ENCODE assay signal across 18 cellular contexts in genomic region chr10:23404461-23404980, GRCh38. TPM values are rescaled to one million over a fixed set of nuclear protein-coding genes. Genes with fewer than 3 reads are reported as not detected.
DNase-seq lines count a peak whose midpoint lies in the region; ATAC-seq and TF ChIP-seq lines count a peak whose summit lies in the region.
"Had no signal": no experiment of that assay in that cellular context is flagged by ENCODE, and none has a peak within 500 bp of the region (broad histone marks: within the 10 kb centered on the region; RNA-seq: fewer than 3 reads in every experiment).

No MANE protein-coding gene starts in this region.

- no peaks in the 10 kb centered on the region for H3K27me3 ChIP-seq in right atrium auricular region
- H3K27me3 ChIP-seq in SK-N-SH (ENCODE audit: insufficient read depth): no peaks in the 10 kb centered on the region
- no peaks in the 10 kb centered on the region for H3K27me3 ChIP-seq in trophoblast cell (ENCODE audit: insufficient read depth, low read length)
- H3K27me3 ChIP-seq in esophagus squamous epithelium: no peaks in the 10 kb centered on the region

- H3K36me3 ChIP-seq in right atrium auricular region (no peaks in the 10 kb centered on the region), SK-N-SH (replicated peaks in 1 of 2; ENCODE audit: control insufficient read depth in 1 of 2, insufficient read depth in 2 of 2, low read length in 1 of 2) (no peaks in the 10 kb centered on the region), trophoblast cell (ENCODE audit: control insufficient read depth in 1 of 2, insufficient read depth in 2 of 2, low read length in 2 of 2) (no peaks in the 10 kb centered on the region), esophagus squamous epithelium (no peaks in the 10 kb centered on the region)
- H3K36me3 ChIP-seq: HAP-1 had no signal

- H3K14ac ChIP-seq in trophoblast cell (ENCODE audit: low read length): no peak overlapping the region

- no peak for TF ChIP-seq RAD21 in SK-N-SH (IDR thresholded peaks at IDR 0.05; ENCODE audit: low read length)

- TF ChIP-seq CTCF in right atrium auricular region (IDR thresholded peaks at IDR 0.05) (no peak), SK-N-SH (IDR thresholded peaks at IDR 0.05) (no peak), esophagus squamous epithelium (IDR thresholded peaks at IDR 0.05) (no peak)

- no peak for TF ChIP-seq POLR2A in esophagus squamous epithelium (IDR thresholded peaks at IDR 0.05)

- WGBS in SK-N-SH (ENCODE audit: low lambda C conversion rate): 82% methylated on average over 5 of the region's 5 CpGs
- no CpG with 5 or more reads among the region's 5 CpGs for WGBS in trophoblast cell (ENCODE audit: extremely low coverage, insufficient coverage, insufficient read length)
- 86 to 89% methylated on average over 5 of the region's 5 CpGs for WGBS in esophagus squamous epithelium, 2 donors

- no peak for ATAC-seq in Right ventricle myocardium inferior
- ATAC-seq: Panc1 had no signal

- no peak overlapping the region for H3K4ac ChIP-seq in trophoblast cell (ENCODE audit: low read depth, low read length)

- no peak; a peak in 1 of 4 replicates for TF ChIP-seq EP300 in SK-N-SH (IDR thresholded peaks at IDR 0.05; ENCODE audit: borderline replicate concordance in 1 of 2, low read depth in 1 of 2, low read length in 1 of 2)

- no peak for DNase-seq in right atrium auricular region (ENCODE audit: low spot score)
- DNase-seq in Right ventricle myocardium inferior (ENCODE audit: missing footprints): no peak
- no peak for DNase-seq in SK-N-SH
- DNase-seq in trophoblast cell: peak; percentile 64 to 93
- DNase-seq in esophagus squamous epithelium (lab: John Stamatoyannopoulos, UW): no peak
- DNase-seq in NCI-H2107 (lab: John Stamatoyannopoulos, UW): no peak
- no peak for DNase-seq in activated T-cell treated with anti-CD3 and anti-CD28 coated beads for 4 hours
- DNase-seq: CD4-positive, CD25-positive, alpha-beta regulatory T cell; KG1; NCI-H1092; NCI-H1436; NCI-H2029; NCI-H2171; NCI-H345; NCI-H524; NCI-H774 had no signal

- H3K79me2 ChIP-seq in SK-N-SH (ENCODE audit: insufficient read depth) (no peaks in the 10 kb centered on the region), trophoblast cell (ENCODE audit: control insufficient read depth, insufficient read depth, low read length, poor library complexity) (no peaks in the 10 kb centered on the region)

- H3K9me3 ChIP-seq in right atrium auricular region (no peaks in the 10 kb centered on the region), SK-N-SH (no peaks in the 10 kb centered on the region), trophoblast cell (ENCODE audit: insufficient read depth, low read depth, low read length) (no peaks in the 10 kb centered on the region), esophagus squamous epithelium (no peaks in the 10 kb centered on the region)
- H3K9me3 ChIP-seq: HAP-1 had no signal

- H2BK12ac ChIP-seq in trophoblast cell (ENCODE audit: low read length): no peak overlapping the region

- no peak overlapping the region for H2BK5ac ChIP-seq in trophoblast cell (ENCODE audit: low read depth, low read length, poor library complexity)

- H3K9ac ChIP-seq in SK-N-SH: no peak overlapping the region
- H3K9ac ChIP-seq in trophoblast cell (ENCODE audit: low read length): no peak overlapping the region

- CTCF ChIA-PET in SK-N-SH (lab: Yijun Ruan, JAX): interaction anchor here (0.6 kb wide), 1 partner anchor 124 kb away, joined by 3 read pairs; no protein-coding TSS in a partner anchor

- no peaks in the 10 kb centered on the region for H4K20me1 ChIP-seq in SK-N-SH (ENCODE audit: insufficient read depth)

- peak overlapping the region; percentile 20 to 82 for H3K27ac ChIP-seq in right atrium auricular region
- H3K27ac ChIP-seq in SK-N-SH (ENCODE audit: low read depth in 2 of 2, low read length in 1 of 2): no peak overlapping the region
- no peak overlapping the region for H3K27ac ChIP-seq in trophoblast cell (ENCODE audit: low read depth, low read length)
- H3K27ac ChIP-seq in esophagus squamous epithelium: no peak overlapping the region

- no peak overlapping the region for H3K23ac ChIP-seq in trophoblast cell (ENCODE audit: low read length)

- POLR2A ChIA-PET in SK-N-SH (lab: Yijun Ruan, JAX): interaction anchor here (0.6 kb wide), 1 partner anchor 9 kb away, joined by 5 read pairs; no protein-coding TSS in a partner anchor

- H3K4me2 ChIP-seq in SK-N-SH (no peak overlapping the region), trophoblast cell (ENCODE audit: low read length) (no peak overlapping the region)

- peaks cover 0 to 24% of the 10 kb centered on the region in 2 donors for H3K4me1 ChIP-seq in right atrium auricular region
- H3K4me1 ChIP-seq in SK-N-SH (ENCODE audit: control insufficient read depth in 1 of 2, insufficient read depth in 2 of 2, low read depth in 1 of 2, low read length in 1 of 2): peaks cover 0 to 6% of the 10 kb centered on the region in 2 experiments; a peak in 1 of 4 replicates
- H3K4me1 ChIP-seq in trophoblast cell (ENCODE audit: control insufficient read depth in 1 of 2, insufficient read depth in 2 of 2, low read length in 2 of 2): no peaks in the 10 kb centered on the region
- no peaks in the 10 kb centered on the region for H3K4me1 ChIP-seq in esophagus squamous epithelium
- H3K4me1 ChIP-seq: HAP-1 had no signal

- no peak overlapping the region for H2AFZ ChIP-seq in SK-N-SH (ENCODE audit: low read depth)
- no peak overlapping the region for H2AFZ ChIP-seq in trophoblast cell (ENCODE audit: insufficient read depth, low read length, poor library complexity)

- H3F3A ChIP-seq in SK-N-SH (replicated peaks; ENCODE audit: insufficient read depth): no peaks in the 10 kb centered on the region

- no peak overlapping the region for H3K18ac ChIP-seq in trophoblast cell (ENCODE audit: low read length)

- H2AK5ac ChIP-seq in trophoblast cell (ENCODE audit: low read length): no peak overlapping the region

- intact Hi-C loops in Right ventricle myocardium inferior (cut with DNase I): no loop called here
- intact Hi-C loops in esophagus squamous epithelium (cut with DNase I): no loop called here

- H3K79me1 ChIP-seq in trophoblast cell (ENCODE audit: low read length): no peaks in the 10 kb centered on the region

- no peak overlapping the region for H4K8ac ChIP-seq in trophoblast cell (ENCODE audit: low read depth, low read length)

- no peak overlapping the region for H2BK120ac ChIP-seq in trophoblast cell (ENCODE audit: insufficient read depth, low read length, poor library complexity)

- no peak overlapping the region for H4K91ac ChIP-seq in trophoblast cell (ENCODE audit: low read depth, low read length)

- H3K4me3 ChIP-seq in right atrium auricular region (no peak overlapping the region), SK-N-SH (ENCODE audit: low read depth in 2 of 2, low read length in 1 of 2) (no peak overlapping the region), trophoblast cell (ENCODE audit: low read depth, low read length) (no peak overlapping the region), esophagus squamous epithelium (no peak overlapping the region)
- H3K4me3 ChIP-seq: HAP-1 had no signal

- no peaks in the 10 kb centered on the region for H3K9me2 ChIP-seq in SK-N-SH

- no peak overlapping the region for H4K12ac ChIP-seq in trophoblast cell (ENCODE audit: low read depth, low read length)

TF ChIP-seq in SK-N-SH, 30 proteins besides CTCF, POLR2A, EP300 and RAD21:
- TF ChIP-seq JUND (IDR thresholded peaks at IDR 0.05) (no peak), NRF1 (IDR thresholded peaks at IDR 0.05; ENCODE audit: low read depth, low read length) (no peak), TCF12 (IDR thresholded peaks at IDR 0.05) (peak; percentile 40; the same call in 1 of the 2 replicates), MXI1 (IDR thresholded peaks at IDR 0.05; ENCODE audit: low read depth, low read length) (no peak), NFIC (IDR thresholded peaks at IDR 0.05; ENCODE audit: borderline replicate concordance) (no peak)

RNA-seq across cellular contexts. Expression of gene OTUD1, which starts 34.4 kb away (rescaled TPM):
- total RNA-seq in right atrium auricular region (10 to 100 TPM in 1 of 2 donors, 1 to 10 TPM in 1; 9.1 to 27.1 TPM), Right ventricle myocardium inferior (13.3 TPM), esophagus squamous epithelium (10 to 100 TPM in 1 of 4 donors, 1 to 10 TPM in 3; 4.3 to 10.1 (median 6.4) TPM)
- polyA plus RNA-seq in SK-N-SH (2012; rRNA removed): 5.8 and 8.5 TPM in 2 replicates
- polyA plus RNA-seq in SK-N-SH (2012; cell fraction: cytosol; rRNA removed): 9.2 and 11.4 TPM in 2 replicates
- 7.1 and 8.6 TPM in 2 replicates for polyA plus RNA-seq in SK-N-SH (2012; cell fraction: nucleus; rRNA removed)
- 3.3 and 3.5 TPM in 2 replicates for polyA plus RNA-seq in trophoblast cell (2013)

RNA-seq across cellular contexts. Expression of gene C10orf67, which starts 59.9 kb away (rescaled TPM):
- total RNA-seq in right atrium auricular region (under 1 TPM; 0.16 to 0.44 TPM), Right ventricle myocardium inferior (0.51 TPM), esophagus squamous epithelium (under 1 TPM in 2 of 4 donors, not detected in 2; 0.18 to 0.27 TPM)
- 0.97 and 1.1 TPM in 2 replicates for polyA plus RNA-seq in SK-N-SH (2012; rRNA removed)
- 0.87 and 1.2 TPM in 2 replicates for polyA plus RNA-seq in SK-N-SH (2012; cell fraction: cytosol; rRNA removed)
- polyA plus RNA-seq in SK-N-SH (2012; cell fraction: nucleus; rRNA removed): 3.1 and 3.4 TPM in 2 replicates
- polyA plus RNA-seq in trophoblast cell (2013): not detected in 2 replicates

Comparison
In these comparisons a context has a peak if more than half of its experiments do, and no peak if none do; other contexts are left out.
1. DNase-seq: peak in trophoblast cell (2 of 2); none in right atrium auricular region (single experiment), Right ventricle myocardium inferior (single experiment), SK-N-SH (single experiment), esophagus squamous epithelium (single experiment), NCI-H2107 (single experiment) and activated T-cell treated with anti-CD3 and anti-CD28 coated beads for 4 hours (single experiment).
2. H3K27ac ChIP-seq: peak in right atrium auricular region (2 of 2); none in SK-N-SH (0 of 2), trophoblast cell (single experiment) and esophagus squamous epithelium (0 of 4).